In genomic region chr6:37648465-37649330, GRCh38 we compare ENCODE assay signal across 8 cellular contexts. TPM values are rescaled to one million over a fixed set of nuclear protein-coding genes. Genes with fewer than 3 reads are reported as not detected.
DNase-seq lines count a peak whose midpoint lies in the region; ATAC-seq and TF ChIP-seq lines count a peak whose summit lies in the region.

No MANE protein-coding gene starts in this region.

- peaks cover 0 to 11% (median 2%) of the 10 kb centered on the region in 11 donors for H3K9me3 Mint-ChIP-seq in naive thymus-derived CD4-positive, alpha-beta T cell

- CTCF ChIA-PET in AG04449 (lab: Yijun Ruan, JAX), result interaction anchor here (0.6 to 0.9 kb wide), 2 partner anchors 8 to 17 kb away, joined by 3 read pairs; no protein-coding TSS in a partner anchor
- CTCF ChIA-PET in naive thymus-derived CD4-positive, alpha-beta T cell (lab: Charles Lee), result interaction anchor here (0.8 to 1.2 kb wide), 2 partner anchors 10 to 19 kb away, joined by 3 read pairs; no protein-coding TSS in a partner anchor

- peak overlapping the region in 1 of 9 donors; percentile 26 for H3K27ac Mint-ChIP-seq in naive thymus-derived CD4-positive, alpha-beta T cell

- no peak overlapping the region for H3K27ac ChIP-seq in coronary artery
- H3K27ac ChIP-seq in naive thymus-derived CD4-positive, alpha-beta T cell (ENCODE audit: low read depth, low read length), result no peak overlapping the region

- POLR2A ChIA-PET in AG04449 (lab: Yijun Ruan, JAX), result no interaction called here
- POLR2A ChIA-PET in naive thymus-derived CD4-positive, alpha-beta T cell (lab: Charles Lee), result no interaction called here

- no peaks in the 10 kb centered on the region for H3K27me3 ChIP-seq in naive thymus-derived CD4-positive, alpha-beta T cell (ENCODE audit: control insufficient read depth in 2 of 2, insufficient read depth in 2 of 2, low read length in 2 of 2)

- H3K4me3 ChIP-seq in AG04449 (ENCODE audit: low read depth, low read length) (peak overlapping the region; percentile 6; the same call in 1 of the 2 replicates), coronary artery (peak overlapping the region; percentile 63)
- no peak overlapping the region for H3K4me3 ChIP-seq in naive thymus-derived CD4-positive, alpha-beta T cell (ENCODE audit: low read length)

- TF ChIP-seq CTCF in AG04449 (IDR thresholded peaks at IDR 0.05; ENCODE audit: insufficient read depth, low read length, missing control alignments) (no peak), coronary artery (IDR thresholded peaks at IDR 0.05) (no peak)

- H3K27me3 Mint-ChIP-seq in naive thymus-derived CD4-positive, alpha-beta T cell, result peaks cover 18 to 56% (median 33%) of the 10 kb centered on the region in 5 donors

- peaks cover 6 to 20% of the 10 kb centered on the region in 2 donors for H3K4me1 ChIP-seq in naive thymus-derived CD4-positive, alpha-beta T cell (ENCODE audit: control insufficient read depth in 2 of 2, insufficient read depth in 2 of 2, low read length in 2 of 2)

- H3K9me3 ChIP-seq in naive thymus-derived CD4-positive, alpha-beta T cell (ENCODE audit: control insufficient read depth in 2 of 3, low read length in 3 of 3), result peaks cover 0 to under 1% (median 0%) of the 10 kb centered on the region in 3 experiments

- H3K4me1 Mint-ChIP-seq in naive thymus-derived CD4-positive, alpha-beta T cell, result peaks cover 4 to 52% (median 34%) of the 10 kb centered on the region in 7 donors

- intact Hi-C loops in naive thymus-derived CD4-positive, alpha-beta T cell (cut with micrococcal nuclease), result no loop called here

- peak overlapping the region in 6 of 10 donors; percentile 9 to 71 (median 38) for H3K4me3 Mint-ChIP-seq in naive thymus-derived CD4-positive, alpha-beta T cell

- no peaks in the 10 kb centered on the region for H3K36me3 ChIP-seq in naive thymus-derived CD4-positive, alpha-beta T cell (ENCODE audit: control insufficient read depth in 2 of 3, insufficient read depth in 3 of 3, low read length in 3 of 3)

- ATAC-seq in naive thymus-derived CD4-positive, alpha-beta T cell, result peak; percentile 76
- ATAC-seq in GM18867 (IDR thresholded peaks at IDR 0.05; ENCODE audit: unreplicated experiment), result no peak

- DNase-seq in AG04449 (ENCODE audit: low read depth, low spot score) (no peak), NCI-H526 treated with DMSO at 0.1 percent for 48 hours (lab: John Stamatoyannopoulos, UW) (peak; percentile 34), coronary artery (ENCODE audit: low spot score) (no peak), DMS114 treated with DMSO at 0.1 percent for 48 hours (lab: John Stamatoyannopoulos, UW; ENCODE audit: unreplicated experiment) (no peak), NCI-H1092 treated with DMSO at 0.1 percent for 48 hours (lab: John Stamatoyannopoulos, UW) (no peak), GOT3 (lab: John Stamatoyannopoulos, UW) (no peak)
- peak in 6 of 9 donors; percentile 29 to 58 (median 40) for DNase-seq in naive thymus-derived CD4-positive, alpha-beta T cell

- peaks cover 0 to 23% (median 10%) of the 10 kb centered on the region in 5 donors for H3K36me3 Mint-ChIP-seq in naive thymus-derived CD4-positive, alpha-beta T cell

RNA-seq across cellular contexts. Expression of gene MDGA1, which starts 49.0 kb away (rescaled TPM):
- 10 to 100 TPM in 3 of 5 experiments, under 1 TPM in 2; 0.08 to 17.8 (median 12.5) TPM for total RNA-seq in naive thymus-derived CD4-positive, alpha-beta T cell
- 1 to 10 TPM in 1 of 2 donors, under 1 TPM in 1; 0.70 to 1.1 TPM for polyA plus RNA-seq in naive thymus-derived CD4-positive, alpha-beta T cell

Comparison
In these comparisons a context has a peak if more than half of its experiments do, and no peak if none do; other contexts are left out.
1. DNase-seq: peak in NCI-H526 treated with DMSO at 0.1 percent for 48 hours (single experiment) and naive thymus-derived CD4-positive, alpha-beta T cell (6 of 9); none in AG04449 (single experiment), coronary artery (single experiment), DMS114 treated with DMSO at 0.1 percent for 48 hours (single experiment), NCI-H1092 treated with DMSO at 0.1 percent for 48 hours (single experiment) and GOT3 (single experiment).